Comparison of ENCODE assay signal across 20 cellular contexts in genomic region chr7:139808401-139808800, GRCh38. TPM values are rescaled to one million over a fixed set of nuclear protein-coding genes. Genes with fewer than 3 reads are reported as not detected.
DNase-seq lines count a peak whose midpoint lies in the region; ATAC-seq and TF ChIP-seq lines count a peak whose summit lies in the region.
"Had no signal": no experiment of that assay in that cellular context is flagged by ENCODE, and none has a peak within 500 bp of the region (broad histone marks: within the 10 kb centered on the region; RNA-seq: fewer than 3 reads in every experiment).

No MANE protein-coding gene starts in this region.

- H3K4me1 Mint-ChIP-seq in progenitor cell of endocrine pancreas (ENCODE audit: low read depth): peaks cover 3% of the 10 kb centered on the region
- H3K4me1 Mint-ChIP-seq: CD4-positive, CD25-positive, alpha-beta regulatory T cell; T-cell had no signal

- peaks cover 8% of the 10 kb centered on the region for H3K9me3 Mint-ChIP-seq in progenitor cell of endocrine pancreas (ENCODE audit: low read depth)
- H3K9me3 Mint-ChIP-seq in activated naive CD4-positive, alpha-beta T cell treated with anti-CD3 and anti-CD28 coated beads, Interleukin-2, amount 50 U/mL, for 72 hours: peaks cover 7 to 13% of the 10 kb centered on the region in 2 donors
- H3K9me3 Mint-ChIP-seq: T-cell had no signal

- peak overlapping the region; percentile 25 for H3K27ac Mint-ChIP-seq in progenitor cell of endocrine pancreas
- H3K27ac Mint-ChIP-seq in activated naive CD4-positive, alpha-beta T cell treated with anti-CD3 and anti-CD28 coated beads, Interleukin-2, amount 50 U/mL, for 72 hours: no peak overlapping the region
- H3K27ac Mint-ChIP-seq: CD4-positive, CD25-positive, alpha-beta regulatory T cell; HFFc6; T-cell had no signal

- H3K36me3 Mint-ChIP-seq in progenitor cell of endocrine pancreas (ENCODE audit: insufficient read depth): peaks cover 5% of the 10 kb centered on the region
- peaks cover 8 to 11% of the 10 kb centered on the region in 2 donors for H3K36me3 Mint-ChIP-seq in activated naive CD4-positive, alpha-beta T cell treated with anti-CD3 and anti-CD28 coated beads, Interleukin-2, amount 50 U/mL, for 72 hours
- H3K36me3 Mint-ChIP-seq: CD4-positive, CD25-positive, alpha-beta regulatory T cell; T-cell had no signal

- no peak for TF ChIP-seq CTCF in progenitor cell of endocrine pancreas (IDR thresholded peaks at IDR 0.05; ENCODE audit: unreplicated experiment)

- H3K27me3 Mint-ChIP-seq in progenitor cell of endocrine pancreas: peaks cover 2% of the 10 kb centered on the region

- no peak for ATAC-seq in activated naive CD4-positive, alpha-beta T cell treated with anti-CD3 and anti-CD28 coated beads, Interleukin-2, amount 50 U/mL, for 72 hours
- ATAC-seq: T-cell had no signal

- DNase-seq in NCI-H748 (lab: John Stamatoyannopoulos, UW; ENCODE audit: unreplicated experiment): peak; percentile 15
- no peak for DNase-seq in NCI-H748 treated with DMSO at 0.1 percent for 48 hours (lab: John Stamatoyannopoulos, UW)
- DNase-seq in NCI-H2029 treated with DMSO at 0.1 percent for 48 hours (lab: John Stamatoyannopoulos, UW): peak; percentile 57
- DNase-seq in SHP77 treated with DMSO at 0.1 percent for 48 hours (lab: John Stamatoyannopoulos, UW): peak; percentile 15
- DNase-seq in progenitor cell of endocrine pancreas (ENCODE audit: low spot score, unreplicated experiment): no peak
- DNase-seq in activated naive CD4-positive, alpha-beta T cell treated with anti-CD3 and anti-CD28 coated beads, Interleukin-2, amount 50 U/mL, for 72 hours (ENCODE audit: low spot score in 2 of 2): no peak
- DNase-seq in glomerular visceral epithelial cell (ENCODE audit: extremely low spot score): no peak
- DNase-seq in SKM-1 treated with dmso at 0.1 percent for 144 hours (lab: John Stamatoyannopoulos, UW; ENCODE audit: unreplicated experiment): no peak
- DNase-seq: BE2C; Caco-2; CD4-positive, CD25-positive, alpha-beta regulatory T cell; HFFc6; KG1; NCI-H1436; NCI-H2081 treated with DMSO at 0.1 percent for 48 hours; NCI-H446 treated with DMSO at 0.1 percent for 48 hours; OCI-M1; Right ventricle myocardium superior; SK-N-SH; T-cell had no signal

- H3K4me3 Mint-ChIP-seq in progenitor cell of endocrine pancreas (ENCODE audit: low read depth): no peak overlapping the region
- H3K4me3 Mint-ChIP-seq: CD4-positive, CD25-positive, alpha-beta regulatory T cell; HFFc6; T-cell had no signal

RNA-seq across cellular contexts. Expression of gene TBXAS1, which starts 20.7 kb away (rescaled TPM):
- total RNA-seq in progenitor cell of endocrine pancreas: 10.4 and 12.5 TPM in 2 replicates
- 1 to 10 TPM; 1.4 to 5.8 TPM for total RNA-seq in activated naive CD4-positive, alpha-beta T cell treated with anti-CD3 and anti-CD28 coated beads, Interleukin-2, amount 50 U/mL, for 72 hours

RNA-seq across cellular contexts. Expression of gene HIPK2, which starts 30.6 kb away (rescaled TPM):
- total RNA-seq in progenitor cell of endocrine pancreas: 136 and 146 TPM in 2 replicates
- total RNA-seq in activated naive CD4-positive, alpha-beta T cell treated with anti-CD3 and anti-CD28 coated beads, Interleukin-2, amount 50 U/mL, for 72 hours: 10 to 100 TPM; 12.8 to 20.9 TPM

Comparison
In these comparisons a context has a peak if more than half of its experiments do, and no peak if none do; other contexts are left out.
1. DNase-seq: peak in NCI-H748 (single experiment), NCI-H2029 treated with DMSO at 0.1 percent for 48 hours (single experiment) and SHP77 treated with DMSO at 0.1 percent for 48 hours (single experiment); none in NCI-H748 treated with DMSO at 0.1 percent for 48 hours (single experiment), progenitor cell of endocrine pancreas (single experiment), activated naive CD4-positive, alpha-beta T cell treated with anti-CD3 and anti-CD28 coated beads, Interleukin-2, amount 50 U/mL, for 72 hours (0 of 2), glomerular visceral epithelial cell (single experiment) and SKM-1 treated with dmso at 0.1 percent for 144 hours (single experiment).